In the genomic region with DNA sequence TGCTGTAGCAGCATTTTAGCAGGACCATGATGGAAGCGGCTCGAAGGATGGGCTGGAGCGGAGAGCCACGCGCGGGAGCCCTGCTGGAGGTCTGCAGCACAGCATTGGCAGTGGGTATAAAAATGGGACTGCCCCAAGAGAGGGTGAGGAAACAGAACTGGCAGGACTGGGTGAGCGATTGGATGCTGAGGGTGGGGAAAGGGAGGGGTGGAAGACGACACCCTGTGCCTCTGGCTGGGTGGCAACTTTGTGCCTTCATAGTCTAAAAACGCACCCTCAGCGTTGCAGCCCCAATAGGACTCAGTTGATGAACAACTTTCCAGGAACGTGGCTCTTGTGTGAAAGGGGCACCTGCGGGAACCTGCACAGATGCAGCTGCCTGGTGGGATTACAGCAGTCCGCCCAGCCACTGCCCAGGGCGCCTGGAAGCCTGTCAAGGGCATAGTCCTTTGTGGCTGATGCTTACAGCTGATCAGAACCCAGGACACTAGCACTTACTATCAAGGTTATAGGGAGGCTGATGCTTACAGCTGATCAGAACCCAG, we compare ENCODE assay signal across 17 cellular contexts.
"Had no signal": no experiment of that assay in that cellular context is flagged by ENCODE, and none has a peak within 500 bp of the region (broad histone marks: within the 10 kb centered on the region; RNA-seq: fewer than 3 reads in every experiment).

No MANE protein-coding gene starts in this region.

- ATAC-seq: activated T-helper 17 cell treated with anti-CD3 and anti-CD28 coated beads, Interleukin-2, amount 50 U/mL, for 72 hours had no signal

- H3K9me3 ChIP-seq: testis, upper lobe of right lung had no signal

- H3K27ac Mint-ChIP-seq: activated naive CD4-positive, alpha-beta T cell treated with anti-CD3 and anti-CD28 coated beads for 36 hours; activated T-helper 17 cell treated with anti-CD3 and anti-CD28 coated beads, Interleukin-2, amount 50 U/mL, for 72 hours; stimulated activated naive CD8-positive, alpha-beta T cell treated with anti-CD3 and anti-CD28 coated beads, Interleukin-15, Interleukin-2, amounts not matched to agents 100 ng/mL and 50 ng/mL, for 24 hours; WTC11 had no signal

- H3K36me3 Mint-ChIP-seq: natural killer cell treated with Interleukin-12 subunit alpha and Interleukin-12 subunit beta and Interleukin-15 and Interleukin-18, amount 100 ng/mL, for 72 hours; WTC11 had no signal

- H3K4me1 Mint-ChIP-seq: activated T-helper 17 cell treated with anti-CD3 and anti-CD28 coated beads, Interleukin-2, amount 50 U/mL, for 72 hours; WTC11 had no signal

- H3K27me3 Mint-ChIP-seq: activated T-helper 17 cell treated with anti-CD3 and anti-CD28 coated beads, Interleukin-2, amount 50 U/mL, for 72 hours; natural killer cell treated with Interleukin-12 subunit alpha and Interleukin-12 subunit beta and Interleukin-15 and Interleukin-18, amount 100 ng/mL, for 72 hours; stimulated activated naive CD8-positive, alpha-beta T cell treated with anti-CD3 and anti-CD28 coated beads, Interleukin-15, Interleukin-2, amounts not matched to agents 100 ng/mL and 50 ng/mL, for 24 hours had no signal

- H3K9me3 Mint-ChIP-seq: activated T-helper 17 cell treated with anti-CD3 and anti-CD28 coated beads, Interleukin-2, amount 50 U/mL, for 72 hours; stimulated activated naive CD8-positive, alpha-beta T cell treated with anti-CD3 and anti-CD28 coated beads, Interleukin-15, Interleukin-2, amounts not matched to agents 100 ng/mL and 50 ng/mL, for 24 hours had no signal

- H3K4me3 ChIP-seq: testis, upper lobe of right lung had no signal

- H3K4me1 ChIP-seq: upper lobe of right lung had no signal

- H3K4me3 Mint-ChIP-seq: activated naive CD4-positive, alpha-beta T cell treated with anti-CD3 and anti-CD28 coated beads for 36 hours; activated T-helper 17 cell treated with anti-CD3 and anti-CD28 coated beads, Interleukin-2, amount 50 U/mL, for 72 hours; natural killer cell treated with Interleukin-12 subunit alpha and Interleukin-12 subunit beta and Interleukin-15 and Interleukin-18, amount 100 ng/mL, for 72 hours; stimulated activated naive CD8-positive, alpha-beta T cell treated with anti-CD3 and anti-CD28 coated beads, Interleukin-15, Interleukin-2, amounts not matched to agents 100 ng/mL and 50 ng/mL, for 24 hours; WTC11 had no signal

- H3K27ac ChIP-seq: testis, upper lobe of right lung had no signal

- H3K36me3 ChIP-seq: upper lobe of right lung had no signal

- H3K27me3 ChIP-seq: testis, upper lobe of right lung had no signal

- DNase-seq: activated CD4-positive, alpha-beta T cell treated with anti-CD3 and anti-CD28 coated beads for 48 hours; activated naive CD4-positive, alpha-beta T cell treated with anti-CD3 and anti-CD28 coated beads for 36 hours; central memory CD4-positive, alpha-beta T cell; cortex of kidney; effector CD8-positive, alpha-beta T cell; hypothalamus; left colon; occipital lobe; stimulated activated CD4-positive, alpha-beta T cell treated with anti-CD3 and anti-CD28 coated beads, Interleukin-4, amount 100 ng/mL, for 1 hour; stimulated activated CD8-positive, alpha-beta memory T cell treated with anti-CD3 and anti-CD28 coated beads, Interleukin-4, amount 100 ng/mL, for 48 hours; T-helper 1 cell; testis; upper lobe of right lung had no signal
